Comparison of ENCODE assay signal across 26 cellular contexts in genomic region chr22:36267058-36267457, GRCh38. TPM values are rescaled to one million over a fixed set of nuclear protein-coding genes. Genes with fewer than 3 reads are reported as not detected.
"Had no signal": no experiment of that assay in that cellular context is flagged by ENCODE, and none has a peak within 500 bp of the region (broad histone marks: within the 10 kb centered on the region; RNA-seq: fewer than 3 reads in every experiment).

No MANE protein-coding gene starts in this region.

- H3K4me3 Mint-ChIP-seq: activated CD4-positive, alpha-beta T cell treated with anti-CD3 and anti-CD28 coated beads for 36 hours; activated naive CD8-positive, alpha-beta T cell; activated T-helper 1 cell treated with anti-CD3 and anti-CD28 coated beads, Interleukin-12 subunit alpha, Interleukin-12 subunit beta, Interleukin-2, Interleukin-4 antibody, amounts not matched to agents 30 ng/mL and 10 ng/mL and 1 ng/mL, durations not matched to agents 14 hours and 24 hours and 36 hours; central memory CD8-positive, alpha-beta T cell; naive thymus-derived CD4-positive, alpha-beta T cell; T-helper 2 cell treated with Interferon-gamma antibody and Interleukin-4, amounts not matched to agents 5 μg/mL and 100 μg/mL, for 36 hours had no signal

- H3K9ac ChIP-seq: parathyroid adenoma had no signal

- H3K27me3 Mint-ChIP-seq: activated CD4-positive, alpha-beta T cell treated with anti-CD3 and anti-CD28 coated beads for 36 hours; activated naive CD8-positive, alpha-beta T cell; central memory CD8-positive, alpha-beta T cell; naive thymus-derived CD4-positive, alpha-beta T cell had no signal

- H3K36me3 ChIP-seq: vagina had no signal

- H3K27ac Mint-ChIP-seq: activated CD4-positive, alpha-beta T cell treated with anti-CD3 and anti-CD28 coated beads for 36 hours; activated naive CD8-positive, alpha-beta T cell; activated T-helper 1 cell treated with anti-CD3 and anti-CD28 coated beads, Interleukin-12 subunit alpha, Interleukin-12 subunit beta, Interleukin-2, Interleukin-4 antibody, amounts not matched to agents 30 ng/mL and 10 ng/mL and 1 ng/mL, durations not matched to agents 14 hours and 24 hours and 36 hours; T-helper 2 cell treated with Interferon-gamma antibody and Interleukin-4, amounts not matched to agents 5 μg/mL and 100 μg/mL, for 36 hours had no signal

- FAIRE-seq: colon, keratinocyte had no signal

- H3K9me3 ChIP-seq: gastroesophageal sphincter, right atrium auricular region, thoracic aorta, vagina had no signal

- DNase-seq: activated CD4-positive, alpha-beta T cell treated with anti-CD3 and anti-CD28 coated beads for 36 hours; activated CD4-positive, alpha-beta T cell treated with anti-CD3 and anti-CD28 coated beads, Interleukin-2, amount 50 U/mL, for 4 hours; activated CD4-positive, CD25-positive, alpha-beta regulatory T cell; anterior cingulate cortex; effector CD8-positive, alpha-beta T cell; erythroblast; midbrain; naive thymus-derived CD4-positive, alpha-beta T cell; nucleus accumbens; stimulated activated CD4-positive, alpha-beta T cell treated with anti-CD3 and anti-CD28 coated beads, Interleukin-15, amount 100 ng/mL, for 24 hours; stimulated activated naive CD8-positive, alpha-beta T cell treated with anti-CD3 and anti-CD28 coated beads, Interleukin-15, Interleukin-2, amounts not matched to agents 100 U/mL and 50 U/mL, for 24 hours; T-helper 1 cell; trophoblast cell had no signal

- ATAC-seq: activated CD4-positive, alpha-beta T cell treated with anti-CD3 and anti-CD28 coated beads for 36 hours; gastroesophageal sphincter; naive thymus-derived CD4-positive, alpha-beta T cell; stimulated activated naive CD8-positive, alpha-beta T cell treated with anti-CD3 and anti-CD28 coated beads, Interleukin-15, Interleukin-2, amounts not matched to agents 100 U/mL and 50 U/mL, for 24 hours had no signal

- H3K4me1 Mint-ChIP-seq: activated CD4-positive, alpha-beta T cell treated with anti-CD3 and anti-CD28 coated beads for 36 hours had no signal

- H3K9me3 Mint-ChIP-seq: activated T-helper 1 cell treated with anti-CD3 and anti-CD28 coated beads, Interleukin-12 subunit alpha, Interleukin-12 subunit beta, Interleukin-2, Interleukin-4 antibody, amounts not matched to agents 30 ng/mL and 10 ng/mL and 1 ng/mL, durations not matched to agents 14 hours and 24 hours and 36 hours; central memory CD8-positive, alpha-beta T cell; T-helper 2 cell treated with Interferon-gamma antibody and Interleukin-4, amounts not matched to agents 5 μg/mL and 100 μg/mL, for 36 hours had no signal

- H3K27me3 ChIP-seq: gastroesophageal sphincter, hepatocyte, right atrium auricular region, vagina had no signal

- H3K79me2 ChIP-seq: hepatocyte, parathyroid adenoma had no signal

- H2AFZ ChIP-seq: hepatocyte, parathyroid adenoma had no signal

- H3K27ac ChIP-seq: gastroesophageal sphincter, hepatocyte, parathyroid adenoma, right atrium auricular region, thoracic aorta, vagina had no signal

- H3K4me3 ChIP-seq: gastroesophageal sphincter, hepatocyte, right atrium auricular region, thoracic aorta, vagina had no signal

- H3K4me1 ChIP-seq: gastroesophageal sphincter, parathyroid adenoma, right atrium auricular region, vagina had no signal

- H3K4me2 ChIP-seq: hepatocyte had no signal

RNA-seq across cellular contexts. Expression of gene APOL1, which starts 14.1 kb away (rescaled TPM):
- polyA plus RNA-seq: neural cell had no signal

RNA-seq across cellular contexts. Expression of gene APOL2, which starts 27.7 kb away (rescaled TPM):
- polyA plus RNA-seq: neural cell had no signal
